11 cellular contexts compared by ENCODE assay signal in genomic region chr1:51214615-51215131, GRCh38. TPM values are rescaled to one million over a fixed set of nuclear protein-coding genes. Genes with fewer than 3 reads are reported as not detected.
DNase-seq lines count a peak whose midpoint lies in the region; ATAC-seq, FAIRE-seq and TF ChIP-seq lines count a peak whose summit lies in the region.
"Had no signal": no experiment of that assay in that cellular context is flagged by ENCODE, and none has a peak within 500 bp of the region (broad histone marks: within the 10 kb centered on the region; RNA-seq: fewer than 3 reads in every experiment).

No MANE protein-coding gene starts in this region.

- DNase-seq in DND-41 (peak; percentile 68), T-cell (peak in 2 of 34 experiments; percentile 5 to 17), keratinocyte (ENCODE audit: low read depth, low spot score) (no peak), NCI-H2081 (lab: John Stamatoyannopoulos, UW) (no peak), NCI-H446 treated with DMSO at 0.1 percent for 48 hours (lab: John Stamatoyannopoulos, UW) (no peak), neural progenitor cell (ENCODE audit: low spot score) (no peak)
- DNase-seq: NCI-H2029 had no signal

- H2AFZ ChIP-seq in DND-41 (ENCODE audit: low read depth, low read length) = peak overlapping the region; percentile 72
- H2AFZ ChIP-seq in keratinocyte (ENCODE audit: control insufficient read depth, low read length) = peak overlapping the region; percentile 56
- no peak overlapping the region for H2AFZ ChIP-seq in neural progenitor cell (replicated peaks)

- POLR2A ChIA-PET in T-cell (lab: Charles Lee) = interaction anchor here in 1 of 2 donors (0.6 kb wide), 1 partner anchor 562 kb away, joined by 3 read pairs; no protein-coding TSS in a partner anchor

- H3K27me3 Mint-ChIP-seq in T-cell (no peaks in the 10 kb centered on the region), neural progenitor cell (ENCODE audit: insufficient read depth, low read depth) (no peaks in the 10 kb centered on the region)

- H3K4me1 Mint-ChIP-seq in T-cell (peaks cover 16 to 23% (median 21%) of the 10 kb centered on the region in 3 donors), neural progenitor cell (no peaks in the 10 kb centered on the region)

- H3K4me2 ChIP-seq in DND-41 (ENCODE audit: insufficient read depth, low read length) (peak overlapping the region; percentile 55), keratinocyte (ENCODE audit: control insufficient read depth, extremely low read depth, insufficient read depth, low read depth, low read length) (peak overlapping the region; percentile 48), neural progenitor cell (no peak overlapping the region)

- H3K27ac ChIP-seq in DND-41 (ENCODE audit: low read length) (peak overlapping the region; percentile 80), keratinocyte (ENCODE audit: control insufficient read depth, insufficient read depth, low read length) (peak overlapping the region; percentile 43), neural progenitor cell (no peak overlapping the region)

- H3K4me3 Mint-ChIP-seq in T-cell = peak overlapping the region in 1 of 3 donors; percentile 10
- H3K4me3 Mint-ChIP-seq in neural progenitor cell = no peak overlapping the region

- H3F3A ChIP-seq in neural progenitor cell (ENCODE audit: low read depth) = no peaks in the 10 kb centered on the region

- ATAC-seq in DND-41 (ENCODE audit: insufficient read depth, low read depth) (peak; percentile 95), HG02642 (IDR thresholded peaks at IDR 0.05; ENCODE audit: poor library complexity, unreplicated experiment) (peak; percentile 59), T-cell (replicated peaks in 1 of 4) (peak; percentile 60 to 75 (median 68)), HG02840 (IDR thresholded peaks at IDR 0.05; ENCODE audit: low FRiP score, unreplicated experiment) (no peak)

- no peaks in the 10 kb centered on the region for H3K9me3 Mint-ChIP-seq in T-cell
- no peaks in the 10 kb centered on the region for H3K9me3 Mint-ChIP-seq in neural progenitor cell

- CTCF ChIA-PET in T-cell (lab: Charles Lee) = interaction anchor here in 1 of 2 donors (1.0 kb wide), 1 partner anchor 25 kb away, joined by 5 read pairs; no protein-coding TSS in a partner anchor

- TF ChIP-seq CTCF in DND-41 (IDR thresholded peaks at IDR 0.05; ENCODE audit: borderline replicate concordance, extremely low read depth, low read length, poor library complexity, severe bottlenecking) = no peak
- TF ChIP-seq CTCF in keratinocyte (optimal IDR thresholded peaks at IDR 0.05 in 1 of 3, IDR thresholded peaks at IDR 0.05 in 1 of 3, conservative IDR thresholded peaks at IDR 0.05 in 1 of 3; ENCODE audit: extremely low read depth in 1 of 3, insufficient read depth in 2 of 3, low read length in 3 of 3) = no peak
- TF ChIP-seq CTCF in neural progenitor cell (IDR thresholded peaks at IDR 0.05) = no peak

- H3K9me3 ChIP-seq in DND-41 (ENCODE audit: insufficient read depth, low read length, severe bottlenecking) = no peaks in the 10 kb centered on the region
- no peaks in the 10 kb centered on the region for H3K9me3 ChIP-seq in keratinocyte (ENCODE audit: control insufficient read depth, low read depth, low read length)
- H3K9me3 ChIP-seq in neural progenitor cell (ENCODE audit: low read depth) = no peaks in the 10 kb centered on the region

- H4K20me1 ChIP-seq in DND-41 (ENCODE audit: insufficient read depth, low read length) = no peaks in the 10 kb centered on the region
- H4K20me1 ChIP-seq in keratinocyte (ENCODE audit: control insufficient read depth, extremely low read depth, insufficient read depth, low read length) = no peaks in the 10 kb centered on the region
- H4K20me1 ChIP-seq in neural progenitor cell (ENCODE audit: low read depth) = no peaks in the 10 kb centered on the region

- no peaks in the 10 kb centered on the region for H3K79me2 ChIP-seq in DND-41 (ENCODE audit: insufficient read depth, low read length)
- H3K79me2 ChIP-seq in keratinocyte (ENCODE audit: control insufficient read depth, insufficient read depth, low read length) = no peaks in the 10 kb centered on the region
- H3K79me2 ChIP-seq in neural progenitor cell (ENCODE audit: low read depth) = no peaks in the 10 kb centered on the region

- H3K4me1 ChIP-seq in DND-41 (ENCODE audit: insufficient read depth, low read length) (peaks cover 33% of the 10 kb centered on the region), keratinocyte (ENCODE audit: control insufficient read depth, extremely low read depth, insufficient read depth, low read length) (peaks cover 13% of the 10 kb centered on the region), neural progenitor cell (no peaks in the 10 kb centered on the region)

- H3K27me3 ChIP-seq in DND-41 (ENCODE audit: insufficient read depth, low read length, poor library complexity) = no peaks in the 10 kb centered on the region
- no peaks in the 10 kb centered on the region for H3K27me3 ChIP-seq in keratinocyte (ENCODE audit: control insufficient read depth, extremely low read depth, insufficient read depth, low read length)
- H3K27me3 ChIP-seq in neural progenitor cell = no peaks in the 10 kb centered on the region

- peak; percentile 66 for FAIRE-seq in keratinocyte (lab: Jason Lieb, UNC)
- FAIRE-seq: urothelium cell line had no signal

- H3K36me3 ChIP-seq in DND-41 (ENCODE audit: insufficient read depth, low read length) = no peaks in the 10 kb centered on the region
- no peaks in the 10 kb centered on the region for H3K36me3 ChIP-seq in keratinocyte (ENCODE audit: control insufficient read depth in 2 of 2, extremely low read depth in 1 of 2, insufficient read depth in 2 of 2, low read length in 2 of 2)
- H3K36me3 ChIP-seq in neural progenitor cell = no peaks in the 10 kb centered on the region

- H3K4me3 ChIP-seq in DND-41 (ENCODE audit: low read depth in 1 of 2, low read length in 2 of 2) (peak overlapping the region in 1 of 2 experiments; percentile 29; a peak in 2 of 4 replicates), keratinocyte (ENCODE audit: control insufficient read depth in 2 of 3, extremely low read depth in 1 of 3, insufficient read depth in 2 of 3, low read depth in 1 of 3, low read length in 3 of 3) (no peak overlapping the region), neural progenitor cell (no peak overlapping the region)
- H3K4me3 ChIP-seq: skin epidermis had no signal

- no peaks in the 10 kb centered on the region for H3K9me1 ChIP-seq in keratinocyte (ENCODE audit: control insufficient read depth, extremely low read depth, insufficient read depth, low read length)

- dilution Hi-C loops in keratinocyte (cut with MboI; ENCODE audit: extremely low pct_ligation_motif_present, low sequenced_read_pairs) = no loop called here

- H3K27ac Mint-ChIP-seq in T-cell (peak overlapping the region; percentile 81 to 85), neural progenitor cell (no peak overlapping the region)

- H3K9ac ChIP-seq in DND-41 (ENCODE audit: low read depth, low read length) = peak overlapping the region; percentile 35
- no peak overlapping the region for H3K9ac ChIP-seq in keratinocyte (ENCODE audit: control insufficient read depth, extremely low read depth, insufficient read depth, low read length)
- no peak overlapping the region for H3K9ac ChIP-seq in neural progenitor cell

- no peaks in the 10 kb centered on the region for H3K36me3 Mint-ChIP-seq in T-cell
- H3K36me3 Mint-ChIP-seq in neural progenitor cell = no peaks in the 10 kb centered on the region

RNA-seq across cellular contexts. Expression of gene RNF11, which starts 21.4 kb away (rescaled TPM):
- total RNA-seq in T-cell (10 to 100 TPM; 33.3 to 66.0 (median 39.8) TPM), neural progenitor cell (ENCODE audit: low replicate concordance) (63.8 and 108 TPM in 2 replicates)
- 104 to 138 TPM (median 113 TPM) in 3 replicates for polyA plus RNA-seq in keratinocyte
- 47.7 TPM for polyA plus RNA-seq in keratinocyte (2011; ENCODE audit: low read depth)
- 119 and 232 TPM in 2 replicates for polyA plus RNA-seq in keratinocyte (2011; cell fraction: cytosol; rRNA removed)
- polyA plus RNA-seq in keratinocyte (2011; cell fraction: nucleus; rRNA removed) = 50.6 and 56.0 TPM in 2 replicates
- polyA plus RNA-seq in keratinocyte (2012; ENCODE audit: low replicate concordance) = 86.9 and 103 TPM in 2 replicates
- 60.2 to 179 TPM (median 179 TPM) in 3 replicates for polyA minus RNA-seq in keratinocyte
- 105 TPM for polyA minus RNA-seq in keratinocyte (2011; cell fraction: cytosol; rRNA and poly(A)+ RNA removed)
- polyA minus RNA-seq in keratinocyte (2011; cell fraction: nucleus; rRNA and poly(A)+ RNA removed) = 23.6 and 49.4 TPM in 2 replicates
